In the genomic region with DNA sequence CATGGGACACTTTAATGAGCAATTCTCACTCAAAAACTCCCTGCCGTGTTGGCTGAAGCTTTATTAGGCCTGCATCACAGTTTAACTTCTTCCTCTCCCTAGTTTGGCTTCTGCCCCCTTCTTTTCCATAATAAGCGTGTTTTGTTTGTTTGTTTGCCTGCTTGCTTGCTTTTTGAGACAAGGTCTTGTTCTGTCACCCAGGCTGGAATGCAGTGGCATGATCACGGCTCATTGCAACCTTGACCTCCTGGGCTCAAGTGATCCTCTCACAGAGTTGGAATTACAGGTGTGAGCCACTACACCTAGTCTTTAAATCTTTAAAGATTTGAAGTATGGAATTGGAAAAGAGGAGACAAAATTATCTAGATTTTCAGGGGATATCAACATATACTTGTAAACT, we compare ENCODE assay signal across 1 cellular context.
TF ChIP-seq lines count a peak whose summit lies in the region.

No MANE protein-coding gene starts in this region.

TF ChIP-seq in HepG2, 621 proteins besides CTCF, POLR2A, EP300 and RAD21 (continued from another document and continues in another):
- TF ChIP-seq, protein P1, sequence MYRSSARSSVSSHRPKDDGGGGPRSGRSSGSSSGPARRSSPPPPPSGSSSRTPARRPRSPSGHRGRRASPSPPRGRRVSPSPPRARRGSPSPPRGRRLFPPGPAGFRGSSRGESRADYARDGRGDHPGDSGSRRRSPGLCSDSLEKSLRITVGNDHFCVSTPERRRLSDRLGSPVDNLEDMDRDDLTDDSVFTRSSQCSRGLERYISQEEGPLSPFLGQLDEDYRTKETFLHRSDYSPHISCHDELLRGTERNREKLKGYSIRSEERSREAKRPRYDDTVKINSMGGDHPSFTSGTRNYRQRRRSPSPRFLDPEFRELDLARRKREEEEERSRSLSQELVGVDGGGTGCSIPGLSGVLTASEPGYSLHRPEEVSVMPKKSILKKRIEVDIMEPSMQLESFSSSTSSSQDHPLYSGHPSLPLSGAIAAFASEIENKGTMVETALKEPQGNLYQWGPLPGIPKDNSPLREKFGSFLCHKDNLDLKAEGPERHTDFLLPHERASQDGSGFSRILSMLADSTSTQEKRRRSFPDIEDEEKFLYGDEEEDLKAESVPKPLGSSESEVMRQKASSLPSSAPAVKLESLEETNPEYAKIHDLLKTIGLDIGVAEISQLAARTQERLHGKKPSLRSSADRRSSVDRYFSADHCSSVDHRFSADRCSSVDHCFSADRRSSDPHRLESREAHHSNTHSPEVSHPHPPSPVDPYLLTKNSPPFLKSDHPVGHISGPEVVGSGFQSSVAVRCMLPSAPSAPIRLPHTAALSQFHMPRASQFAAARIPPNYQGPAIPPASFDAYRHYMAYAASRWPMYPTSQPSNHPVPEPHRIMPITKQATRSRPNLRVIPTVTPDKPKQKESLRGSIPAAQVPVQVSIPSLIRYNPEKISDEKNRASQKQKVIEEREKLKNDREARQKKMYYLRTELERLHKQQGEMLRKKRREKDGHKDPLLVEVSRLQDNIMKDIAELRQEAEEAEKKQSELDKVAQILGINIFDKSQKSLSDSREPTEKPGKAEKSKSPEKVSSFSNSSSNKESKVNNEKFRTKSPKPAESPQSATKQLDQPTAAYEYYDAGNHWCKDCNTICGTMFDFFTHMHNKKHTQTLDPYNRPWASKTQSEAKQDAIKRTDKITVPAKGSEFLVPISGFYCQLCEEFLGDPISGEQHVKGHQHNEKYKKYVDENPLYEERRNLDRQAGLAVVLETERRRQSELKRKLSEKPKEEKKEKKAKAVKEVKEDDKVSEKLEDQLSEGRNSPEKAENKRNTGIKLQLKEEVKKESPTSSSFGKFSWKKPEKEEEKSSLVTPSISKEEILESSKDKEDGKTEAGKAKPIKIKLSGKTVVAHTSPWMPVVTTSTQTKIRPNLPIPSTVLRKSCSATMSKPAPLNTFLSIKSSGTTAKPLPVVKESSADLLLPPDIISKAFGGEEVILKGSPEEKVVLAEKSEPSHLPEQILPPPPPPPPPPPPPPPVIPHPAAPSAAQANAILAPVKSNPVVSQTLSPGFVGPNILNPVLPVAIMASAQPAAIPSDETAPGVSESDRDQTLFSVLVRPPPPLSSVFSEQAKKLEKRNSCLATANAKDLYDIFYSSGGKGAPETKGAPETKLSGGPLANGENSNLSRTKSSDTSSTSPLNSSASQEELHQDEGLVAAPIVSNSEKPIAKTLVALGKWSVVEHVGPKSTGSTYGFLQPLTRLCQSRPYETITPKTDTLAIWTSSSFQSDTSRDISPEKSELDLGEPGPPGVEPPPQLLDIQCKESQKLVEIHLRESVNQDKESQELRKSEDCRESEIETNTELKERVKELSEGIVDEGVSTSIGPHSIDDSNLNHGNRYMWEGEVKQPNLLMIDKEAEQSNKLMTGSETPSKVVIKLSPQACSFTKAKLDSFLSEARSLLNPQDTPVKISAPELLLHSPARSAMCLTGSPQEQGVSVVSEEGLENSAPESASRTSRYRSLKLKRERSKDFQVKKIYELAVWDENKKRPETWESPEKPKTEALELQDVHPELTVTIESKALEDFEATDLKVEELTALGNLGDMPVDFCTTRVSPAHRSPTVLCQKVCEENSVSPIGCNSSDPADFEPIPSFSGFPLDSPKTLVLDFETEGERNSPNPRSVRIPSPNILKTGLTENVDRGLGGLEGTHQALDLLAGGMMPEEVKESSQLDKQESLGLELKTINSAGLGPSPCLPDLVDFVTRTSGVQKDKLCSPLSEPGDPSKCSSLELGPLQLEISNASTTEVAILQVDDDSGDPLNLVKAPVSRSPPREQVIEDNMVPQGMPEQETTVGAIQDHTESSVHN (CRISPR knock-in tag; IDR thresholded peaks at IDR 0.05) = no peak
- no peak for TF ChIP-seq FOXM1 (CRISPR knock-in tag; IDR thresholded peaks at IDR 0.05)
- TF ChIP-seq RXRA (CRISPR knock-in tag; IDR thresholded peaks at IDR 0.05) = no peak; the same call in 1 of the 2 replicates
- TF ChIP-seq, protein P2, sequence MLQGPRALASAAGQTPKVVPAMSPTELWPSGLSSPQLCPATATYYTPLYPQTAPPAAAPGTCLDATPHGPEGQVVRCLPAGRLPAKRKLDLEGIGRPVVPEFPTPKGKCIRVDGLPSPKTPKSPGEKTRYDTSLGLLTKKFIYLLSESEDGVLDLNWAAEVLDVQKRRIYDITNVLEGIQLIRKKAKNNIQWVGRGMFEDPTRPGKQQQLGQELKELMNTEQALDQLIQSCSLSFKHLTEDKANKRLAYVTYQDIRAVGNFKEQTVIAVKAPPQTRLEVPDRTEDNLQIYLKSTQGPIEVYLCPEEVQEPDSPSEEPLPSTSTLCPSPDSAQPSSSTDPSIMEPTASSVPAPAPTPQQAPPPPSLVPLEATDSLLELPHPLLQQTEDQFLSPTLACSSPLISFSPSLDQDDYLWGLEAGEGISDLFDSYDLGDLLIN (CRISPR knock-in tag; IDR thresholded peaks at IDR 0.05; ENCODE audit: borderline replicate concordance) = no peak
- no peak for TF ChIP-seq ZNF468 (CRISPR knock-in tag; IDR thresholded peaks at IDR 0.05)
- no peak for TF ChIP-seq ZNF383 (CRISPR knock-in tag; IDR thresholded peaks at IDR 0.05; ENCODE audit: borderline replicate concordance)
- no peak for TF ChIP-seq ZNF260 (CRISPR knock-in tag; IDR thresholded peaks at IDR 0.05; ENCODE audit: borderline replicate concordance, low read depth)
- TF ChIP-seq, protein P3, sequence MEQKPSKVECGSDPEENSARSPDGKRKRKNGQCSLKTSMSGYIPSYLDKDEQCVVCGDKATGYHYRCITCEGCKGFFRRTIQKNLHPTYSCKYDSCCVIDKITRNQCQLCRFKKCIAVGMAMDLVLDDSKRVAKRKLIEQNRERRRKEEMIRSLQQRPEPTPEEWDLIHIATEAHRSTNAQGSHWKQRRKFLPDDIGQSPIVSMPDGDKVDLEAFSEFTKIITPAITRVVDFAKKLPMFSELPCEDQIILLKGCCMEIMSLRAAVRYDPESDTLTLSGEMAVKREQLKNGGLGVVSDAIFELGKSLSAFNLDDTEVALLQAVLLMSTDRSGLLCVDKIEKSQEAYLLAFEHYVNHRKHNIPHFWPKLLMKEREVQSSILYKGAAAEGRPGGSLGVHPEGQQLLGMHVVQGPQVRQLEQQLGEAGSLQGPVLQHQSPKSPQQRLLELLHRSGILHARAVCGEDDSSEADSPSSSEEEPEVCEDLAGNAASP (CRISPR knock-in tag; IDR thresholded peaks at IDR 0.05; ENCODE audit: borderline replicate concordance) = no peak
- TF ChIP-seq FLYWCH1 (CRISPR knock-in tag; IDR thresholded peaks at IDR 0.05) = no peak
- TF ChIP-seq ZNF737 (CRISPR knock-in tag; IDR thresholded peaks at IDR 0.05; ENCODE audit: borderline replicate concordance) = no peak
- TF ChIP-seq, protein P4, sequence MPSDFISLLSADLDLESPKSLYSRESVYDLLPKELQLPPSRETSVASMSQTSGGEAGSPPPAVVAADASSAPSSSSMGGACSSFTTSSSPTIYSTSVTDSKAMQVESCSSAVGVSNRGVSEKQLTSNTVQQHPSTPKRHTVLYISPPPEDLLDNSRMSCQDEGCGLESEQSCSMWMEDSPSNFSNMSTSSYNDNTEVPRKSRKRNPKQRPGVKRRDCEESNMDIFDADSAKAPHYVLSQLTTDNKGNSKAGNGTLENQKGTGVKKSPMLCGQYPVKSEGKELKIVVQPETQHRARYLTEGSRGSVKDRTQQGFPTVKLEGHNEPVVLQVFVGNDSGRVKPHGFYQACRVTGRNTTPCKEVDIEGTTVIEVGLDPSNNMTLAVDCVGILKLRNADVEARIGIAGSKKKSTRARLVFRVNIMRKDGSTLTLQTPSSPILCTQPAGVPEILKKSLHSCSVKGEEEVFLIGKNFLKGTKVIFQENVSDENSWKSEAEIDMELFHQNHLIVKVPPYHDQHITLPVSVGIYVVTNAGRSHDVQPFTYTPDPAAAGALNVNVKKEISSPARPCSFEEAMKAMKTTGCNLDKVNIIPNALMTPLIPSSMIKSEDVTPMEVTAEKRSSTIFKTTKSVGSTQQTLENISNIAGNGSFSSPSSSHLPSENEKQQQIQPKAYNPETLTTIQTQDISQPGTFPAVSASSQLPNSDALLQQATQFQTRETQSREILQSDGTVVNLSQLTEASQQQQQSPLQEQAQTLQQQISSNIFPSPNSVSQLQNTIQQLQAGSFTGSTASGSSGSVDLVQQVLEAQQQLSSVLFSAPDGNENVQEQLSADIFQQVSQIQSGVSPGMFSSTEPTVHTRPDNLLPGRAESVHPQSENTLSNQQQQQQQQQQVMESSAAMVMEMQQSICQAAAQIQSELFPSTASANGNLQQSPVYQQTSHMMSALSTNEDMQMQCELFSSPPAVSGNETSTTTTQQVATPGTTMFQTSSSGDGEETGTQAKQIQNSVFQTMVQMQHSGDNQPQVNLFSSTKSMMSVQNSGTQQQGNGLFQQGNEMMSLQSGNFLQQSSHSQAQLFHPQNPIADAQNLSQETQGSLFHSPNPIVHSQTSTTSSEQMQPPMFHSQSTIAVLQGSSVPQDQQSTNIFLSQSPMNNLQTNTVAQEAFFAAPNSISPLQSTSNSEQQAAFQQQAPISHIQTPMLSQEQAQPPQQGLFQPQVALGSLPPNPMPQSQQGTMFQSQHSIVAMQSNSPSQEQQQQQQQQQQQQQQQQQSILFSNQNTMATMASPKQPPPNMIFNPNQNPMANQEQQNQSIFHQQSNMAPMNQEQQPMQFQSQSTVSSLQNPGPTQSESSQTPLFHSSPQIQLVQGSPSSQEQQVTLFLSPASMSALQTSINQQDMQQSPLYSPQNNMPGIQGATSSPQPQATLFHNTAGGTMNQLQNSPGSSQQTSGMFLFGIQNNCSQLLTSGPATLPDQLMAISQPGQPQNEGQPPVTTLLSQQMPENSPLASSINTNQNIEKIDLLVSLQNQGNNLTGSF (CRISPR knock-in tag; IDR thresholded peaks at IDR 0.05) = no peak
- no peak for TF ChIP-seq ZNF44 (CRISPR knock-in tag; IDR thresholded peaks at IDR 0.05)
- TF ChIP-seq, protein P5, sequence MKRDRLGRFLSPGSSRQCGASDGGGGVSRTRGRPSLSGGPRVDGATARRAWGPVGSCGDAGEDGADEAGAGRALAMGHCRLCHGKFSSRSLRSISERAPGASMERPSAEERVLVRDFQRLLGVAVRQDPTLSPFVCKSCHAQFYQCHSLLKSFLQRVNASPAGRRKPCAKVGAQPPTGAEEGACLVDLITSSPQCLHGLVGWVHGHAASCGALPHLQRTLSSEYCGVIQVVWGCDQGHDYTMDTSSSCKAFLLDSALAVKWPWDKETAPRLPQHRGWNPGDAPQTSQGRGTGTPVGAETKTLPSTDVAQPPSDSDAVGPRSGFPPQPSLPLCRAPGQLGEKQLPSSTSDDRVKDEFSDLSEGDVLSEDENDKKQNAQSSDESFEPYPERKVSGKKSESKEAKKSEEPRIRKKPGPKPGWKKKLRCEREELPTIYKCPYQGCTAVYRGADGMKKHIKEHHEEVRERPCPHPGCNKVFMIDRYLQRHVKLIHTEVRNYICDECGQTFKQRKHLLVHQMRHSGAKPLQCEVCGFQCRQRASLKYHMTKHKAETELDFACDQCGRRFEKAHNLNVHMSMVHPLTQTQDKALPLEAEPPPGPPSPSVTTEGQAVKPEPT (CRISPR knock-in tag; IDR thresholded peaks at IDR 0.05; ENCODE audit: low read depth) = no peak
- no peak for TF ChIP-seq ZNF891 (CRISPR knock-in tag; IDR thresholded peaks at IDR 0.05)
- peak; percentile 66; the same call in 1 of the 2 replicates for TF ChIP-seq PITX1 (CRISPR knock-in tag; IDR thresholded peaks at IDR 0.05)
- 0 out of 2 replicates have a peak, but pooled peaks have one; percentile 44 for TF ChIP-seq MIXL1 (CRISPR knock-in tag; IDR thresholded peaks at IDR 0.05)
- TF ChIP-seq ZNF792 (CRISPR knock-in tag; IDR thresholded peaks at IDR 0.05) = no peak
- no peak for TF ChIP-seq AGO2 (optimal IDR thresholded peaks at IDR 0.05; ENCODE audit: low read depth, low read length)
- TF ChIP-seq, protein P6, sequence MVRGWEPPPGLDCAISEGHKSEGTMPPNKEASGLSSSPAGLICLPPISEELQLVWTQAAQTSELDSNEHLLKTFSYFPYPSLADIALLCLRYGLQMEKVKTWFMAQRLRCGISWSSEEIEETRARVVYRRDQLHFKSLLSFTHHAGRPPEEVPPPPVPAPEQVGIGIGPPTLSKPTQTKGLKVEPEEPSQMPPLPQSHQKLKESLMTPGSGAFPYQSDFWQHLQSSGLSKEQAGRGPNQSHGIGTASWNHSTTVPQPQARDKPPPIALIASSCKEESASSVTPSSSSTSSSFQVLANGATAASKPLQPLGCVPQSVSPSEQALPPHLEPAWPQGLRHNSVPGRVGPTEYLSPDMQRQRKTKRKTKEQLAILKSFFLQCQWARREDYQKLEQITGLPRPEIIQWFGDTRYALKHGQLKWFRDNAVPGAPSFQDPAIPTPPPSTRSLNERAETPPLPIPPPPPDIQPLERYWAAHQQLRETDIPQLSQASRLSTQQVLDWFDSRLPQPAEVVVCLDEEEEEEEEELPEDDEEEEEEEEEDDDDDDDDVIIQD (CRISPR knock-in tag; IDR thresholded peaks at IDR 0.05; ENCODE audit: low read depth) = peak; percentile 21; the same call in 1 of the 2 replicates
- TF ChIP-seq LCORL (IDR thresholded peaks at IDR 0.05) = no peak
- no peak for TF ChIP-seq LCORL (CRISPR knock-in tag; IDR thresholded peaks at IDR 0.05)
- TF ChIP-seq, protein P7, sequence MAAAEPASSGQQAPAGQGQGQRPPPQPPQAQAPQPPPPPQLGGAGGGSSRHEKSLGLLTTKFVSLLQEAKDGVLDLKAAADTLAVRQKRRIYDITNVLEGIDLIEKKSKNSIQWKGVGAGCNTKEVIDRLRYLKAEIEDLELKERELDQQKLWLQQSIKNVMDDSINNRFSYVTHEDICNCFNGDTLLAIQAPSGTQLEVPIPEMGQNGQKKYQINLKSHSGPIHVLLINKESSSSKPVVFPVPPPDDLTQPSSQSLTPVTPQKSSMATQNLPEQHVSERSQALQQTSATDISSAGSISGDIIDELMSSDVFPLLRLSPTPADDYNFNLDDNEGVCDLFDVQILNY (CRISPR knock-in tag; conservative IDR thresholded peaks at IDR 0.05) = no peak
- TF ChIP-seq NR2F2 (IDR thresholded peaks at IDR 0.05; ENCODE audit: borderline replicate concordance, low read depth) = peak; percentile 47; the same call in 1 of the 2 replicates
- no peak for TF ChIP-seq ZSCAN22 (CRISPR knock-in tag; IDR thresholded peaks at IDR 0.05)
- no peak for TF ChIP-seq ZNF3 (CRISPR knock-in tag; IDR thresholded peaks at IDR 0.05)
- TF ChIP-seq NFKBIZ (CRISPR knock-in tag; IDR thresholded peaks at IDR 0.05) = no peak
- TF ChIP-seq ZNF552 (CRISPR knock-in tag; IDR thresholded peaks at IDR 0.05; ENCODE audit: borderline replicate concordance) = no peak
- no peak for TF ChIP-seq ZSCAN31 (CRISPR knock-in tag; IDR thresholded peaks at IDR 0.05; ENCODE audit: low read depth)
- no peak for TF ChIP-seq ASH2L (IDR thresholded peaks at IDR 0.05; ENCODE audit: insufficient read length, low read depth, low read length)
- no peak for TF ChIP-seq TCF7 (IDR thresholded peaks at IDR 0.05; ENCODE audit: low read depth)
